1 cellular context compared by ENCODE assay signal in genomic region chr20:38809942-38810341, GRCh38.
A peak's percentile ranks its signal among the peaks of the same experiment; 100 is the strongest.
TF ChIP-seq lines count a peak whose summit lies in the region.

No MANE protein-coding gene starts in this region.

TF ChIP-seq in GM12878, 131 proteins besides CTCF, POLR2A, EP300 and RAD21:
- TF ChIP-seq POLR2AphosphoS5 (IDR thresholded peaks at IDR 0.05; ENCODE audit: low read length) = no peak; the same call in 1 of the 2 replicates
- peak; percentile 71 for TF ChIP-seq RUNX3 (IDR thresholded peaks at IDR 0.05; ENCODE audit: low read length)
- TF ChIP-seq NFIC (IDR thresholded peaks at IDR 0.05; ENCODE audit: low read depth, low read length) = peak; percentile 75
- TF ChIP-seq ZNF384 (IDR thresholded peaks at IDR 0.05; ENCODE audit: borderline replicate concordance, low read depth, low read length) = peak; percentile 67
- peak; percentile 86 for TF ChIP-seq MEF2A (IDR thresholded peaks at IDR 0.05; ENCODE audit: insufficient read depth, low read depth, low read length)
- peak in 1 of 2 experiments; percentile 7; a peak in 1 of 4 replicates for TF ChIP-seq IKZF2 (IDR thresholded peaks at IDR 0.05)
- TF ChIP-seq MEF2B (IDR thresholded peaks at IDR 0.05; ENCODE audit: partially characterized antibody, poor library complexity, severe bottlenecking) = peak; percentile 15
- no peak for TF ChIP-seq SREBF1 (IDR thresholded peaks at IDR 0.05; ENCODE audit: low read length)
- 0 out of 2 replicates have a peak, but pooled peaks have one; percentile 6 for TF ChIP-seq YY1 (IDR thresholded peaks at IDR 0.05; ENCODE audit: low read depth, low read length)
- TF ChIP-seq TCF3 (IDR thresholded peaks at IDR 0.05; ENCODE audit: borderline replicate concordance, insufficient read depth, low read depth, low read length) = peak; percentile 89; the same call in 1 of the 2 replicates
- TF ChIP-seq TCF12 (IDR thresholded peaks at IDR 0.05; ENCODE audit: low read depth, low read length) = peak; percentile 79; the same call in 1 of the 2 replicates
- TF ChIP-seq PRDM15 (CRISPR knock-in tag; IDR thresholded peaks at IDR 0.05) = no peak
- TF ChIP-seq FOXM1 (IDR thresholded peaks at IDR 0.05; ENCODE audit: low read depth, low read length) = peak; percentile 77; the same call in 1 of the 2 replicates
- peak; percentile 67 for TF ChIP-seq JUNB (IDR thresholded peaks at IDR 0.05)
